Comparison of ENCODE assay signal across 8 cellular contexts in the genomic region with DNA sequence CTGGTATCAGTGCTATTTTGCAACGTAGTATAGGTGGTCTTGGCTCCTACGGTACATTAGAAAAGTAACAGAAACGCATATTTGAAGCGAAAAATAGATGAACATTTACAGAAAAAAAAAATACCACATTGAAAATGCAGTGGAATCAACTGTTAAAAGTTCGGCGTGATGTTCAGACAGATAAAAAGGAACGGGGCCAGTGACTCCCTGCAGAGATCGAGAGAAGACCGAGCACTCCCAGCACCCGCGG. TPM values are rescaled to one million over a fixed set of nuclear protein-coding genes. Genes with fewer than 3 reads are reported as not detected.
A peak's percentile ranks its signal among the peaks of the same experiment; 100 is the strongest.
DNase-seq lines count a peak whose midpoint lies in the region; ATAC-seq and TF ChIP-seq lines count a peak whose summit lies in the region.

No MANE protein-coding gene starts in this region.

- DNase-seq in heart right ventricle (no peak), Right ventricle myocardium superior (no peak), mammary epithelial cell (no peak), mesothelial cell of epicardium (ENCODE audit: low spot score in 2 of 2, unreplicated experiment in 2 of 2) (no peak), uterus (no peak), GM13976 (ENCODE audit: low spot score) (no peak), GF-D8 (lab: John Stamatoyannopoulos, UW) (no peak)
- no peak for DNase-seq in activated CD4-positive, CD25-positive, alpha-beta regulatory T cell treated with anti-CD3 and anti-CD28 coated beads, Interleukin-2, amount 50 U/mL, for 72 hours

- H3K36me3 ChIP-seq in heart right ventricle (peaks cover 0 to 28% (median 5%) of the 10 kb centered on the region in 9 donors), mammary epithelial cell (ENCODE audit: insufficient read depth, low read length) (no peaks in the 10 kb centered on the region), uterus (no peaks in the 10 kb centered on the region)

- no peaks in the 10 kb centered on the region for H3K27me3 Mint-ChIP-seq in mesothelial cell of epicardium (ENCODE audit: low read depth)

- peak overlapping the region; percentile 96 for H3K4me2 ChIP-seq in mammary epithelial cell (ENCODE audit: insufficient read depth, low read depth, low read length)

- peak overlapping the region; percentile 82 for H3K9ac ChIP-seq in mammary epithelial cell (ENCODE audit: insufficient read depth, low read length)

- H3K9me3 ChIP-seq in heart right ventricle (no peaks in the 10 kb centered on the region), mammary epithelial cell (replicated peaks; ENCODE audit: insufficient read depth, low read length) (no peaks in the 10 kb centered on the region), uterus (no peaks in the 10 kb centered on the region)

- no peaks in the 10 kb centered on the region for H3K9me3 Mint-ChIP-seq in mesothelial cell of epicardium

- no peaks in the 10 kb centered on the region for H4K20me1 ChIP-seq in mammary epithelial cell (ENCODE audit: insufficient read depth, low read length)

- peaks cover 9% of the 10 kb centered on the region for H3K36me3 Mint-ChIP-seq in mesothelial cell of epicardium

- TF ChIP-seq POLR2A in uterus (IDR thresholded peaks at IDR 0.05): no peak

- H3K4me1 Mint-ChIP-seq in mesothelial cell of epicardium: peaks cover 13% of the 10 kb centered on the region

- peaks cover 29% of the 10 kb centered on the region for H3K79me2 ChIP-seq in mammary epithelial cell (ENCODE audit: insufficient read depth, low read length)

- H3K27ac Mint-ChIP-seq in mesothelial cell of epicardium: peak overlapping the region; percentile 95

- no peak for ATAC-seq in heart right ventricle
- ATAC-seq in Right ventricle myocardium superior (ENCODE audit: poor library complexity): no peak

- H3K27ac ChIP-seq in heart right ventricle (peak overlapping the region; percentile 91 to 99 (median 96)), mammary epithelial cell (ENCODE audit: insufficient read depth, low read depth, low read length) (peak overlapping the region; percentile 67), uterus (peak overlapping the region; percentile 92 to 94)

- H3K27me3 ChIP-seq in heart right ventricle (no peaks in the 10 kb centered on the region), mammary epithelial cell (ENCODE audit: insufficient read depth, low read length) (no peaks in the 10 kb centered on the region), uterus (no peaks in the 10 kb centered on the region)

- H3K4me1 ChIP-seq in heart right ventricle (peaks cover 0 to 33% (median 29%) of the 10 kb centered on the region in 9 donors), mammary epithelial cell (ENCODE audit: insufficient read depth, low read length) (peaks cover 13% of the 10 kb centered on the region), uterus (peaks cover 3% of the 10 kb centered on the region in 2 donors)

- dilution Hi-C loops in mammary epithelial cell (cut with HindIII; ENCODE audit: low sequenced_read_pairs): loop anchor here (5.0 to 10.0 kb wide), 5 partner anchors 62 to 435 kb away; no protein-coding TSS in a partner anchor

- CTCF ChIA-PET in mammary epithelial cell (lab: Charles Lee; ENCODE audit: low non-redundant PET): no interaction called here

- intact Hi-C loops in heart right ventricle (cut with DNase I): loop anchor here in 9 of 10 donors (2.0 to 10.0 kb wide), 9 partner anchors 272 to 482 kb away; partner anchors contain the start of gene APRT (in 1 of the 9)
- intact Hi-C loops in Right ventricle myocardium superior (cut with DNase I): loop anchor here (2.0 to 5.0 kb wide), 2 partner anchors 274 to 475 kb away; no protein-coding TSS in a partner anchor
- intact Hi-C loops in mammary epithelial cell (cut with micrococcal nuclease): loop anchor here (2.0 to 10.0 kb wide), 3 partner anchors 16 to 344 kb away; partner anchors contain the start of genes RPL13 and SLC22A31
- intact Hi-C loops in uterus (cut with DNase I; ENCODE audit: low total_unique reads): no loop called here

- peak overlapping the region; percentile 93 for H2AFZ ChIP-seq in mammary epithelial cell (ENCODE audit: low read depth, low read length)

- in situ Hi-C loops in mammary epithelial cell (cut with MboI; ENCODE audit: low sequenced_read_pairs in 2 of 2): no loop called here
- in situ Hi-C loops in GM13976 (cut with MboI; ENCODE audit: low sequenced_read_pairs, unreplicated experiment): no loop called here

- H3K4me3 Mint-ChIP-seq in mesothelial cell of epicardium: peak overlapping the region; percentile 90

- H3K4me3 ChIP-seq in heart right ventricle (peak overlapping the region; percentile 76 to 99 (median 94)), mammary epithelial cell (replicated peaks in 1 of 3; ENCODE audit: insufficient read depth in 1 of 3, low read depth in 2 of 3, low read length in 3 of 3) (peak overlapping the region; percentile 86 to 95 (median 90)), uterus (peak overlapping the region; percentile 60 to 83)

- 1% methylated on average over 11 of the region's 11 CpGs for WGBS in heart right ventricle, 2 donors
- 3% methylated on average over 11 of the region's 11 CpGs for WGBS in mammary epithelial cell (ENCODE audit: low coverage, missing lambda C conversion rate)

- TSS peak; percentile 76 for BruUV-seq in mammary epithelial cell (replicated peaks; lab: Mats Ljungman, UMichigan)

- TF ChIP-seq CTCF in heart right ventricle (IDR thresholded peaks at IDR 0.05): no peak
- no peak for TF ChIP-seq CTCF in mammary epithelial cell (conservative IDR thresholded peaks at IDR 0.05 in 1 of 2, IDR thresholded peaks at IDR 0.05 in 1 of 2; ENCODE audit: extremely low read depth in 1 of 2, insufficient read depth in 1 of 2, low read depth in 1 of 2, low read length in 2 of 2)
- no peak for TF ChIP-seq CTCF in mesothelial cell of epicardium (IDR thresholded peaks at IDR 0.05; ENCODE audit: unreplicated experiment)
- TF ChIP-seq CTCF in uterus (IDR thresholded peaks at IDR 0.05): no peak
- TF ChIP-seq CTCF in GM13976 (IDR thresholded peaks at IDR 0.05; ENCODE audit: borderline replicate concordance, control extremely low read depth, extremely low read depth, insufficient read depth, missing control alignments): no peak

RNA-seq across cellular contexts. Expression of gene ZNF778, which starts 0.4 kb away (rescaled TPM):
- total RNA-seq in heart right ventricle (10 to 100 TPM in 2 of 10 donors, 1 to 10 TPM in 8; 5.9 to 11.3 (median 8.8) TPM), Right ventricle myocardium superior (9.9 TPM), mammary epithelial cell (10 to 100 TPM in 1 of 2 donors, 1 to 10 TPM in 1; 8.5 to 10.2 TPM), mesothelial cell of epicardium (8.9 to 12.5 TPM (median 10.4 TPM) in 3 replicates), uterus (10 to 100 TPM in 3 of 4 donors, 1 to 10 TPM in 1; 7.4 to 30.2 (median 15.9) TPM)
- polyA plus RNA-seq in heart right ventricle (1 to 10 TPM; 1.7 to 1.8 TPM), mammary epithelial cell (4.3 TPM)
- polyA minus RNA-seq in mammary epithelial cell: 6.8 TPM

RNA-seq across cellular contexts. Expression of gene SLC22A31, which starts 16.7 kb away (rescaled TPM):
- total RNA-seq in heart right ventricle: under 1 TPM in 1 of 10 donors, not detected in 9; 0.36 TPM
- under 1 TPM in 1 of 2 donors, not detected in 1; 0.20 TPM for polyA plus RNA-seq in heart right ventricle
- total RNA-seq in Right ventricle myocardium superior: not detected
- total RNA-seq in mammary epithelial cell: under 1 TPM in 1 of 2 donors, not detected in 1; 0.45 TPM
- polyA plus RNA-seq in mammary epithelial cell: not detected
- polyA minus RNA-seq in mammary epithelial cell: not detected
- 1.1 to 1.7 TPM (median 1.1 TPM) in 3 replicates for total RNA-seq in mesothelial cell of epicardium
- not detected for total RNA-seq in uterus

RNA-seq across cellular contexts. Expression of gene CDH15, which starts 45.5 kb away (rescaled TPM):
- total RNA-seq in heart right ventricle (under 1 TPM in 2 of 10 donors, not detected in 8; 0.08 to 0.16 TPM), Right ventricle myocardium superior (not detected), mammary epithelial cell (under 1 TPM; 0.14 to 0.33 TPM), mesothelial cell of epicardium (0.18 to 0.24 TPM (median 0.20 TPM) in 3 replicates), uterus (under 1 TPM in 1 of 4 donors, not detected in 3; 0.21 TPM)
- polyA plus RNA-seq in heart right ventricle (under 1 TPM in 1 of 2 donors, not detected in 1; 0.45 TPM), mammary epithelial cell (not detected)
- polyA minus RNA-seq in mammary epithelial cell: not detected
